8 cellular contexts compared by ENCODE assay signal in genomic region chr11:123061403-123062157, GRCh38. TPM values are rescaled to one million over a fixed set of nuclear protein-coding genes. Genes with fewer than 3 reads are reported as not detected.
DNase-seq lines count a peak whose midpoint lies in the region; ATAC-seq, FAIRE-seq and TF ChIP-seq lines count a peak whose summit lies in the region.

Gene HSPA8 (minus strand): TSS chr11:123062136. CDS start chr11:123061324, 812 bp downstream.

- H3K4me3 Mint-ChIP-seq in activated naive CD4-positive, alpha-beta T cell treated with anti-CD3 and anti-CD28 coated beads, Interleukin-2, amount 50 U/mL, for 24 hours, result peak within 1 kb of the TSS; percentile 99
- peak within 1 kb of the TSS; percentile 96 for H3K4me3 Mint-ChIP-seq in glutamatergic neuron (ENCODE audit: unreplicated experiment)

- peaks cover 19 to 38% (median 35%) of the 10 kb centered on the region in 3 donors for H3K4me1 ChIP-seq in pancreas
- peaks cover 37 to 46% of the 10 kb centered on the region in 2 donors for H3K4me1 ChIP-seq in thyroid gland

- peaks cover 22 to 36% (median 25%) of the 10 kb centered on the region in 3 donors for H3K36me3 ChIP-seq in pancreas
- peaks cover 43 to 44% of the 10 kb centered on the region in 2 donors for H3K36me3 ChIP-seq in thyroid gland

- FAIRE-seq in pancreas (lab: Jason Lieb, UNC), result no peak

- peaks cover 46% of the 10 kb centered on the region for H3K36me3 Mint-ChIP-seq in activated naive CD4-positive, alpha-beta T cell treated with anti-CD3 and anti-CD28 coated beads, Interleukin-2, amount 50 U/mL, for 24 hours
- H3K36me3 Mint-ChIP-seq in glutamatergic neuron (ENCODE audit: unreplicated experiment), result peaks cover 6% of the 10 kb centered on the region

- peak within 1 kb of the TSS; percentile 73 to 89 (median 84) for H3K4me3 ChIP-seq in pancreas
- H3K4me3 ChIP-seq in thyroid gland (replicated peaks in 1 of 3), result peak within 1 kb of the TSS; percentile 51 to 91 (median 89)

- H3K27ac ChIP-seq in pancreas, result peak within 1 kb of the TSS; percentile 99 to 100 (median 100)
- peak within 1 kb of the TSS; percentile 100 for H3K27ac ChIP-seq in thyroid gland

- intact Hi-C loops in pancreas (cut with DNase I) (no loop called here), thyroid gland (cut with DNase I) (no loop called here)

- H3K4me1 Mint-ChIP-seq in activated naive CD4-positive, alpha-beta T cell treated with anti-CD3 and anti-CD28 coated beads, Interleukin-2, amount 50 U/mL, for 24 hours, result peaks cover 46% of the 10 kb centered on the region
- peaks cover 37% of the 10 kb centered on the region for H3K4me1 Mint-ChIP-seq in glutamatergic neuron (ENCODE audit: low read depth, unreplicated experiment)

- H3K27ac Mint-ChIP-seq in activated naive CD4-positive, alpha-beta T cell treated with anti-CD3 and anti-CD28 coated beads, Interleukin-2, amount 50 U/mL, for 24 hours, result peak within 1 kb of the TSS; percentile 98
- H3K27ac Mint-ChIP-seq in glutamatergic neuron (ENCODE audit: unreplicated experiment), result peak within 1 kb of the TSS; percentile 99

- no peaks in the 10 kb centered on the region for H3K27me3 ChIP-seq in pancreas
- H3K27me3 ChIP-seq in thyroid gland, result no peaks in the 10 kb centered on the region

- no peaks in the 10 kb centered on the region for H3K9me3 ChIP-seq in pancreas
- no peaks in the 10 kb centered on the region for H3K9me3 ChIP-seq in thyroid gland

- TF ChIP-seq POLR2A in thyroid gland (IDR thresholded peaks at IDR 0.05), result peak; percentile 93 to 97

- DNase-seq in NCI-H2171 treated with DMSO at 0.1 percent for 48 hours (lab: John Stamatoyannopoulos, UW) (peak; percentile 24), NCI-H2171 (lab: John Stamatoyannopoulos, UW) (no peak), SK-N-DZ (ENCODE audit: low spot score) (peak; percentile 29), glutamatergic neuron (peak; percentile 47), pancreas (peak; percentile 58 to 90 (median 76)), thyroid gland (peak; percentile 67 to 78)

- H3K9me3 Mint-ChIP-seq in activated naive CD4-positive, alpha-beta T cell treated with anti-CD3 and anti-CD28 coated beads, Interleukin-2, amount 50 U/mL, for 24 hours, result no peaks in the 10 kb centered on the region
- H3K9me3 Mint-ChIP-seq in glutamatergic neuron (ENCODE audit: unreplicated experiment), result peaks cover 8% of the 10 kb centered on the region

- no peak for TF ChIP-seq CTCF in glutamatergic neuron (IDR thresholded peaks at IDR 0.05; ENCODE audit: partially characterized antibody, unreplicated experiment)
- no peak for TF ChIP-seq CTCF in pancreas (IDR thresholded peaks at IDR 0.05)
- TF ChIP-seq CTCF in thyroid gland (IDR thresholded peaks at IDR 0.05), result peak in 2 of 6 experiments; percentile 7 to 9

- peak; percentile 8 for ATAC-seq in HG03521 (IDR thresholded peaks at IDR 0.05; ENCODE audit: unreplicated experiment)
- peak; percentile 16 to 41 (median 34) for ATAC-seq in pancreas

- no peaks in the 10 kb centered on the region for H3K27me3 Mint-ChIP-seq in activated naive CD4-positive, alpha-beta T cell treated with anti-CD3 and anti-CD28 coated beads, Interleukin-2, amount 50 U/mL, for 24 hours
- peaks cover 5% of the 10 kb centered on the region for H3K27me3 Mint-ChIP-seq in glutamatergic neuron (ENCODE audit: unreplicated experiment)

- 1% methylated on average over 45 of the region's 45 CpGs for WGBS in pancreas, 2 donors
- WGBS in thyroid gland, 2 donors, result 0% methylated on average over 32 to 39 of the region's 45 CpGs

RNA-seq across cellular contexts. Expression of gene HSPA8, which starts in this region (rescaled TPM):
- polyA plus RNA-seq in SK-N-DZ (2014; cell fraction: cytosol; rRNA removed), result 1,457 and 1,648 TPM in 2 replicates
- 666 and 971 TPM in 2 replicates for polyA plus RNA-seq in SK-N-DZ (2014; cell fraction: nucleus; rRNA removed)
- 1,228 TPM for total RNA-seq in glutamatergic neuron (ENCODE audit: unreplicated experiment)
- total RNA-seq in pancreas, result 1,000 to 10,000 TPM in 3 of 6 donors, 100 to 1,000 TPM in 3; 625 to 1,721 (median 1,008) TPM
- 100 to 1,000 TPM; 166 to 347 TPM for polyA plus RNA-seq in pancreas
- 1,000 to 10,000 TPM in 1 of 4 donors, 100 to 1,000 TPM in 3; 641 to 1,030 (median 860) TPM for total RNA-seq in thyroid gland
